In the genomic region with DNA sequence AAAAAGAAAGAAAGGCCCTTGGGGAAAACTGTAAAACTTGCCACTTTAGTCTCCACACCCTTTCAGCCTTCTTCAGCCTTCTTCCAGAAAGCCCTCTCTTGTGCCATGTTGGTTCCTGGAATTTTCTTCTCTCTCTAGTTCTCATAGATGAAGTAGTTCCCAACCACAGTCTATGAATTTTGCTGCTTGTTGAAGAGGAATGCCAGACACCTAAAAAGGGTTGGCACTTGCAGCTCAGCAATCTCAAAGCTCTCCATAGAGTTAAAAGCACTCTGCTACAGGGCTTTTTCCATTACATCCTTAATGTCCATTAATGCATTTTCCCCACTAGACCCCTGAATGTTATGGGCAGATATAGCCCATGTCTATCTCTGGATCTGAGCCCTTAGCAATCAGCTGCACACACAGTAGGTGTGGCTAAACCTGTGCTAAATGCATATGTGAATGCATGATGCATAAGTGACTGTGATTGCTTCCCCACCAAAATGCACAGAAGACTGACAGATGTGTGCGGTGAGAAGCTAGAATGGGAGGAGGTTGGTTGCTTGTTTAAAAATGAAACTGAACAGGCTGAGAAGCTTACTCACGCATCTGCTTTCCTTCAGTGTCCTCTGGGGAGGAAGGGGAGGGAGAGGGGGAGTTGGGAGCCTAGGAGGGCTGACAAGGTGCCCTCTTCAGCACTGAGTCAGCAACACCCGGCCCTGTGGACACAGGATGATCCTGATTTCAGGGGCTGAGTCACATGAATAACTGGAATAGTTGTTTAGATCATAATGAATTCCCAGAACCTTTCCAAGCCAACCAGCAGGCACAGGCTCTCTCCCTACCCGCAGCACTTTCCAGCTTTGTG, we compare ENCODE assay signal across 8 cellular contexts.
DNase-seq lines count a peak whose midpoint lies in the region; ATAC-seq and TF ChIP-seq lines count a peak whose summit lies in the region.

No MANE protein-coding gene starts in this region.

- no peaks in the 10 kb centered on the region for H3K27me3 ChIP-seq in CD8-positive, alpha-beta T cell (ENCODE audit: insufficient read depth, low read length)
- H3K27me3 ChIP-seq in esophagus squamous epithelium (no peaks in the 10 kb centered on the region), neural progenitor cell (peaks cover 23% of the 10 kb centered on the region)

- H3K36me3 Mint-ChIP-seq in CD8-positive, alpha-beta T cell: peaks cover 2% of the 10 kb centered on the region
- no peaks in the 10 kb centered on the region for H3K36me3 Mint-ChIP-seq in neural progenitor cell

- H3K27ac ChIP-seq in CD8-positive, alpha-beta T cell (ENCODE audit: low read depth, low read length): no peak overlapping the region
- H3K27ac ChIP-seq in esophagus squamous epithelium (peak overlapping the region; percentile 32 to 88 (median 70)), neural progenitor cell (no peak overlapping the region)

- peak; percentile 35 for ATAC-seq in CD8-positive, alpha-beta T cell
- peak; percentile 62 for ATAC-seq in HG03175 (IDR thresholded peaks at IDR 0.05; ENCODE audit: unreplicated experiment)

- no peak overlapping the region for H3K4me3 ChIP-seq in CD8-positive, alpha-beta T cell (ENCODE audit: low read depth, low read length)
- peak overlapping the region in 2 of 4 donors; percentile 1 to 45 for H3K4me3 ChIP-seq in esophagus squamous epithelium
- no peak overlapping the region for H3K4me3 ChIP-seq in neural progenitor cell

- no peaks in the 10 kb centered on the region for H4K20me1 ChIP-seq in neural progenitor cell (ENCODE audit: low read depth)

- H3K9me3 Mint-ChIP-seq in CD8-positive, alpha-beta T cell: no peaks in the 10 kb centered on the region
- no peaks in the 10 kb centered on the region for H3K9me3 Mint-ChIP-seq in neural progenitor cell

- no peaks in the 10 kb centered on the region for H3K27me3 Mint-ChIP-seq in CD8-positive, alpha-beta T cell (ENCODE audit: low read depth)
- peaks cover 11% of the 10 kb centered on the region for H3K27me3 Mint-ChIP-seq in neural progenitor cell (ENCODE audit: insufficient read depth, low read depth)

- H3K4me1 Mint-ChIP-seq in CD8-positive, alpha-beta T cell (ENCODE audit: low read depth): peaks cover 18% of the 10 kb centered on the region
- peaks cover 34% of the 10 kb centered on the region for H3K4me1 Mint-ChIP-seq in neural progenitor cell

- CTCF ChIA-PET in CD8-positive, alpha-beta T cell (lab: Charles Lee): interaction anchor here (1.4 kb wide), 1 partner anchor 369 kb away, joined by 3 read pairs; no protein-coding TSS in a partner anchor

- H3K4me2 ChIP-seq in neural progenitor cell: no peak overlapping the region

- no peaks in the 10 kb centered on the region for H3K9me3 ChIP-seq in CD8-positive, alpha-beta T cell (ENCODE audit: low read length)
- no peaks in the 10 kb centered on the region for H3K9me3 ChIP-seq in esophagus squamous epithelium
- H3K9me3 ChIP-seq in neural progenitor cell (ENCODE audit: low read depth): no peaks in the 10 kb centered on the region

- H3K4me1 ChIP-seq in CD8-positive, alpha-beta T cell (ENCODE audit: insufficient read depth, low read length): peaks cover 5% of the 10 kb centered on the region
- H3K4me1 ChIP-seq in esophagus squamous epithelium (peaks cover 10 to 35% (median 20%) of the 10 kb centered on the region in 3 donors), neural progenitor cell (no peaks in the 10 kb centered on the region)

- DNase-seq in CD8-positive, alpha-beta T cell: no peak
- DNase-seq in GM19238 (ENCODE audit: insufficient read length, low spot score) (peak; percentile 35), SK-N-DZ (ENCODE audit: low spot score) (peak; percentile 62), esophagus squamous epithelium (lab: John Stamatoyannopoulos, UW) (no peak), neural progenitor cell (ENCODE audit: low spot score) (no peak), NCI-H526 (lab: John Stamatoyannopoulos, UW) (no peak)
- DNase-seq in stimulated activated CD8-positive, alpha-beta memory T cell treated with anti-CD3 and anti-CD28 coated beads, Interleukin-4, amount 100 ng/mL, for 48 hours: no peak

- H3K9ac ChIP-seq in neural progenitor cell: no peak overlapping the region

- no peak overlapping the region for H3K4me3 Mint-ChIP-seq in CD8-positive, alpha-beta T cell
- no peak overlapping the region for H3K4me3 Mint-ChIP-seq in neural progenitor cell

- peak overlapping the region; percentile 12 for H2AFZ ChIP-seq in neural progenitor cell (replicated peaks)

- POLR2A ChIA-PET in CD8-positive, alpha-beta T cell (lab: Charles Lee): no interaction called here

- peaks cover 13% of the 10 kb centered on the region for H3F3A ChIP-seq in neural progenitor cell (ENCODE audit: low read depth)

- TF ChIP-seq POLR2A in esophagus squamous epithelium (IDR thresholded peaks at IDR 0.05): no peak

- H3K79me2 ChIP-seq in neural progenitor cell (ENCODE audit: low read depth): no peaks in the 10 kb centered on the region

- no peaks in the 10 kb centered on the region for H3K36me3 ChIP-seq in CD8-positive, alpha-beta T cell (ENCODE audit: insufficient read depth, low read length)
- no peaks in the 10 kb centered on the region for H3K36me3 ChIP-seq in esophagus squamous epithelium
- no peaks in the 10 kb centered on the region for H3K36me3 ChIP-seq in neural progenitor cell

- intact Hi-C loops in CD8-positive, alpha-beta T cell (cut with DNase I, micrococcal nuclease): no loop called here
- intact Hi-C loops in esophagus squamous epithelium (cut with DNase I): no loop called here

- H3K27ac Mint-ChIP-seq in CD8-positive, alpha-beta T cell: no peak overlapping the region
- peak overlapping the region; percentile 42 for H3K27ac Mint-ChIP-seq in neural progenitor cell

- 0 to 8% methylated on average over 3 to 4 of the region's 4 CpGs for WGBS in esophagus squamous epithelium, 2 donors

- TF ChIP-seq CTCF in CD8-positive, alpha-beta T cell (IDR thresholded peaks at IDR 0.05): no peak
- no peak for TF ChIP-seq CTCF in esophagus squamous epithelium (IDR thresholded peaks at IDR 0.05)
- no peak for TF ChIP-seq CTCF in neural progenitor cell (IDR thresholded peaks at IDR 0.05)

Comparison
In these comparisons a context has a peak if more than half of its experiments do, and no peak if none do; other contexts are left out.
1. DNase-seq: peak in GM19238 (single experiment) and SK-N-DZ (single experiment); none in CD8-positive, alpha-beta T cell (0 of 7), esophagus squamous epithelium (single experiment), neural progenitor cell (single experiment), stimulated activated CD8-positive, alpha-beta memory T cell treated with anti-CD3 and anti-CD28 coated beads, Interleukin-4, amount 100 ng/mL, for 48 hours (single experiment) and NCI-H526 (0 of 2).
2. H3K27ac ChIP-seq: peak in esophagus squamous epithelium (4 of 4); none in CD8-positive, alpha-beta T cell (single experiment) and neural progenitor cell (single experiment).